Comparison of ENCODE assay signal across 29 cellular contexts in the genomic region with DNA sequence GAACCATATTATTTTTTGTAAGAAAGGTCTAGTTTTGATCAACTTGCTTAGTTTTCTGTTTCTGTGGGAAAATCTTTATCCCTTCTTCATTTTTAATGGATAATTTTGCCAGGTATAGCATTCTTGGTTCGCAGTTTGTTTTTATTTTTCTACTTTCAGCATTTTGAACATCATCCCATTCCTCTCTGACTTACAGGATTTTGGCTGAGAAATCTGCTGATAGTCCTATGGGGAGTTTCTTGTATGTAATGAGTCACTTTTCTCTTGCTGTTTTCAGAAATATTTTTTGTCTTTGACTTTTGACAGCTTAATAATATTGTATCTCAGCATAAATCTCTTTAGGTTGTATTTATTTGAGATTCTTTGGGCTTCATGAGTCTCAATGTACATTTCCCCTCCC.
DNase-seq lines count a peak whose midpoint lies in the region; ATAC-seq and TF ChIP-seq lines count a peak whose summit lies in the region.
"Had no signal": no experiment of that assay in that cellular context is flagged by ENCODE, and none has a peak within 500 bp of the region (broad histone marks: within the 10 kb centered on the region; RNA-seq: fewer than 3 reads in every experiment).

No MANE protein-coding gene starts in this region.

- no peaks in the 10 kb centered on the region for H3K36me3 ChIP-seq in HEK293 (ENCODE audit: control insufficient read depth in 2 of 2, insufficient read depth in 1 of 2, low read length in 2 of 2)
- H3K36me3 ChIP-seq in uterus = no peaks in the 10 kb centered on the region
- H3K36me3 ChIP-seq: BE2C; BLaER1; BLaER1 treated with 17β-estradiol and CSF1 and Interleukin-3, amounts not matched to agents 10 nM and 100 nM had no signal

- DNase-seq in uterus = no peak
- DNase-seq in lower leg skin (ENCODE audit: low spot score in 2 of 2) = no peak
- DNase-seq: 8988T; ACHN; AML-193; BE2C; C1 segment of cervical spinal cord; Caco-2; Calu3; CD4-positive, alpha-beta memory T cell; CD4-positive, alpha-beta T cell; CD4-positive, CD25-positive, alpha-beta regulatory T cell; CD8-positive, alpha-beta memory T cell; CD8-positive, alpha-beta T cell; COR-L47; DMS 273 treated with DMSO at 0.1 percent for 48 hours; DMS153; DMS53; DMS79; DMS79 treated with DMSO at 0.1 percent for 48 hours; DND-41; EL had no signal

- H3K4me1 ChIP-seq in HEK293 (ENCODE audit: control insufficient read depth, insufficient read depth, low read length) (no peaks in the 10 kb centered on the region), uterus (peaks cover 0 to 15% of the 10 kb centered on the region in 2 donors)
- H3K4me1 ChIP-seq: A549; BE2C; BLaER1; BLaER1 treated with 17β-estradiol and CSF1 and Interleukin-3, amounts not matched to agents 10 nM and 100 nM; Caco-2 had no signal

- POLR2A ChIA-PET in HEK293 (lab: Yijun Ruan, JAX) = no interaction called here

- no peaks in the 10 kb centered on the region for H3K27me3 ChIP-seq in uterus
- H3K27me3 ChIP-seq: BE2C; BLaER1; BLaER1 treated with 17β-estradiol and CSF1 and Interleukin-3, amounts not matched to agents 10 nM and 100 nM had no signal

- TF ChIP-seq POLR2A in uterus (IDR thresholded peaks at IDR 0.05) (no peak), lower leg skin (IDR thresholded peaks at IDR 0.05) (no peak)

- H3K27ac ChIP-seq in HEK293 (ENCODE audit: extremely low read depth, low read depth, low read length) = no peak overlapping the region
- peak overlapping the region; percentile 80 to 89 for H3K27ac ChIP-seq in uterus
- H3K27ac ChIP-seq: 22Rv1; A549; BLaER1; BLaER1 treated with 17β-estradiol and CSF1 and Interleukin-3, amounts not matched to agents 10 nM and 100 nM; C4-2B had no signal

- H3K4me3 ChIP-seq in HEK293 (ENCODE audit: low read depth, low read length) = no peak overlapping the region
- H3K4me3 ChIP-seq in uterus = no peak overlapping the region
- H3K4me3 ChIP-seq in lower leg skin (ENCODE audit: low read depth, poor library complexity, severe bottlenecking) = no peak overlapping the region
- H3K4me3 ChIP-seq: A549; BLaER1; BLaER1 treated with 17β-estradiol and CSF1 and Interleukin-3, amounts not matched to agents 10 nM and 100 nM had no signal

- 50 to 97% methylated on average over 1 of the region's 1 CpG for WGBS in lower leg skin, 2 donors

- CTCF ChIA-PET in HEK293 (lab: Yijun Ruan, JAX) = no interaction called here

- H3K9me3 ChIP-seq in HEK293 (ENCODE audit: control insufficient read depth, insufficient read depth, low read depth, low read length) = no peaks in the 10 kb centered on the region
- peaks cover 0 to 11% of the 10 kb centered on the region in 2 donors for H3K9me3 ChIP-seq in uterus
- H3K9me3 ChIP-seq: BE2C had no signal

- TF ChIP-seq CTCF in HEK293 (tag by site-specific recombination; IDR thresholded peaks at IDR 0.05) (no peak), uterus (IDR thresholded peaks at IDR 0.05) (no peak), lower leg skin (IDR thresholded peaks at IDR 0.05) (no peak)

- ATAC-seq in HG03108 (IDR thresholded peaks at IDR 0.05; ENCODE audit: unreplicated experiment) = no peak
- ATAC-seq: A549; CD8-positive, alpha-beta T cell had no signal

- intact Hi-C loops in uterus (cut with DNase I; ENCODE audit: low total_unique reads) = no loop called here
- intact Hi-C loops in lower leg skin (cut with DNase I; ENCODE audit: low total_unique reads) = no loop called here

TF ChIP-seq in HEK293, 187 proteins besides CTCF, POLR2A, EP300 and RAD21:
- peak; percentile 93 for TF ChIP-seq SETDB1 (IDR thresholded peaks at IDR 0.05; ENCODE audit: insufficient read length, low read length)
- peak; percentile 45; the same call in 1 of the 2 replicates for TF ChIP-seq TRIM28 (IDR thresholded peaks at IDR 0.05; ENCODE audit: borderline replicate concordance, low read length)
- TF ChIP-seq ZNF791 (tag by site-specific recombination; IDR thresholded peaks at IDR 0.05) = peak; percentile 96
- TF ChIP-seq ZNF211 (tag by site-specific recombination; IDR thresholded peaks at IDR 0.05; ENCODE audit: low read depth) = no peak
